In genomic region chr14:35297677-35298076, GRCh38 we compare ENCODE assay signal across 1 cellular context.
TF ChIP-seq lines count a peak whose summit lies in the region.

No MANE protein-coding gene starts in this region.

TF ChIP-seq in WTC11, 78 proteins besides CTCF, POLR2A, EP300 and RAD21 (continued from another document):
- no peak for TF ChIP-seq GTF2I (CRISPR knock-in tag; conservative IDR thresholded peaks at IDR 0.05)
- TF ChIP-seq ZNF219 (CRISPR knock-in tag; IDR thresholded peaks at IDR 0.05; ENCODE audit: borderline replicate concordance) = no peak
- no peak for TF ChIP-seq NR3C1 (CRISPR knock-in tag; conservative IDR thresholded peaks at IDR 0.05; ENCODE audit: low read depth)
